Comparison of ENCODE assay signal across 19 cellular contexts in the genomic region with DNA sequence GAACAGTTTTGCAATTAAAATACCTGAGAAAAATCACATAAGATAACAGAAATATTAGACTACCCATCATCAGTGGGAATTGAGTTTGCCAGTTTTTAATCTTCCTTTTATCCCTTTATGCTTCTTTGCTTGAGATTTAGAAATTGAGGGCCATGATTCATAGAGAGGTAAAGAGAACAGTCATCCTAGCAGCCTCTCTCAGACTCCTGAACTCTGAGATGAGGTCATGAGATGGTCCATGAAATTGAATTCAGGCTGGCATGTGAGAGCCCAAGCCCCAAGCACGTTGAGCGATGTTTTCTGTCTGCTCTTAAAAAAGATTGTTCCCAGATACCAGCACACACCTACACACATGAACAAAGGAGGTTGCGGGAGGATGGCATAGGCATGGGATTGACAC.
"Had no signal": no experiment of that assay in that cellular context is flagged by ENCODE, and none has a peak within 500 bp of the region (broad histone marks: within the 10 kb centered on the region; RNA-seq: fewer than 3 reads in every experiment).

No MANE protein-coding gene starts in this region.

- H3K9ac ChIP-seq: parathyroid adenoma had no signal

- H3K36me3 ChIP-seq: colonic mucosa, prostate gland, stomach, thoracic aorta, transverse colon had no signal

- H3K27me3 ChIP-seq: colonic mucosa, stomach, transverse colon had no signal

- H2AFZ ChIP-seq: parathyroid adenoma had no signal

- H3K9me3 ChIP-seq: colonic mucosa, prostate gland, stomach, thoracic aorta, transverse colon had no signal

- H3K4me1 ChIP-seq: colonic mucosa, parathyroid adenoma, prostate gland, stomach, transverse colon had no signal

- H3K4me3 ChIP-seq: colonic mucosa, prostate gland, skin epidermis, stomach, thoracic aorta, transverse colon had no signal

- DNase-seq: colonic mucosa; dermis blood vessel endothelial cell; erythroblast; foreskin melanocyte; head of caudate nucleus; hippocampal formation; mesendoderm; naive B cell; occipital lobe; retina; stimulated activated naive CD4-positive, alpha-beta T cell; stomach; substantia nigra; transverse colon had no signal

- ATAC-seq: sciatic nerve had no signal

- H3K27ac ChIP-seq: colonic mucosa, parathyroid adenoma, prostate gland, skin epidermis, stomach, thoracic aorta, transverse colon had no signal
